In genomic region chr16:74771656-74772315, GRCh38 we compare ENCODE assay signal across 12 cellular contexts. TPM values are rescaled to one million over a fixed set of nuclear protein-coding genes. Genes with fewer than 3 reads are reported as not detected.
DNase-seq lines count a peak whose midpoint lies in the region; ATAC-seq and TF ChIP-seq lines count a peak whose summit lies in the region.
"Had no signal": no experiment of that assay in that cellular context is flagged by ENCODE, and none has a peak within 500 bp of the region (broad histone marks: within the 10 kb centered on the region; RNA-seq: fewer than 3 reads in every experiment).

No MANE protein-coding gene starts in this region.

- no peak overlapping the region for H3K27ac ChIP-seq in esophagus squamous epithelium
- H3K27ac ChIP-seq: thoracic aorta had no signal

- H3K9me3 Mint-ChIP-seq in stimulated activated memory B cell treated with anti-CD40 and anti-IgM and Interleukin-4, amounts not matched to agents 10 μg/mL and 1 μg/mL and 100 μg/mL, for 72 hours, result no peaks in the 10 kb centered on the region
- H3K9me3 Mint-ChIP-seq in activated CD4-positive, alpha-beta T cell treated with anti-CD3 and anti-CD28 coated beads, Interleukin-2, amount 10 ng/mL, durations not matched to agents 24 days and 14 days, result no peaks in the 10 kb centered on the region
- H3K9me3 Mint-ChIP-seq: activated CD4-positive, alpha-beta T cell treated with anti-CD3 and anti-CD28 coated beads, Interleukin-2, amount 10 ng/mL, durations not matched to agents 7 days and 5 days had no signal

- peak overlapping the region; percentile 53 for H3K4me3 Mint-ChIP-seq in stimulated activated memory B cell treated with anti-CD40 and anti-IgM and Interleukin-4, amounts not matched to agents 10 μg/mL and 1 μg/mL and 100 μg/mL, for 72 hours
- H3K4me3 Mint-ChIP-seq in activated CD4-positive, alpha-beta T cell treated with anti-CD3 and anti-CD28 coated beads, Interleukin-2, amount 10 ng/mL, durations not matched to agents 24 days and 14 days, result no peak overlapping the region
- H3K4me3 Mint-ChIP-seq: activated CD4-positive, alpha-beta T cell treated with anti-CD3 and anti-CD28 coated beads, Interleukin-2, amount 10 ng/mL, durations not matched to agents 7 days and 5 days had no signal

- H3K27me3 Mint-ChIP-seq in stimulated activated memory B cell treated with anti-CD40 and anti-IgM and Interleukin-4, amounts not matched to agents 10 μg/mL and 1 μg/mL and 100 μg/mL, for 72 hours, result no peaks in the 10 kb centered on the region
- H3K27me3 Mint-ChIP-seq in activated CD4-positive, alpha-beta T cell treated with anti-CD3 and anti-CD28 coated beads, Interleukin-2, amount 10 ng/mL, durations not matched to agents 24 days and 14 days, result peaks cover 40% of the 10 kb centered on the region

- H3K27ac Mint-ChIP-seq in stimulated activated memory B cell treated with anti-CD40 and anti-IgM and Interleukin-4, amounts not matched to agents 10 μg/mL and 1 μg/mL and 100 μg/mL, for 72 hours, result peak overlapping the region; percentile 13
- no peak overlapping the region for H3K27ac Mint-ChIP-seq in activated CD4-positive, alpha-beta T cell treated with anti-CD3 and anti-CD28 coated beads, Interleukin-2, amount 10 ng/mL, durations not matched to agents 24 days and 14 days
- H3K27ac Mint-ChIP-seq: activated CD4-positive, alpha-beta T cell treated with anti-CD3 and anti-CD28 coated beads, Interleukin-2, amount 10 ng/mL, durations not matched to agents 7 days and 5 days had no signal

- H3K36me3 ChIP-seq in esophagus squamous epithelium, result no peaks in the 10 kb centered on the region
- H3K36me3 ChIP-seq: thoracic aorta had no signal

- H3K4me1 ChIP-seq in esophagus squamous epithelium, result peaks cover 6 to 28% (median 8%) of the 10 kb centered on the region in 3 donors

- TF ChIP-seq POLR2A in esophagus squamous epithelium (IDR thresholded peaks at IDR 0.05), result no peak

- H3K36me3 Mint-ChIP-seq in stimulated activated memory B cell treated with anti-CD40 and anti-IgM and Interleukin-4, amounts not matched to agents 10 μg/mL and 1 μg/mL and 100 μg/mL, for 72 hours, result peaks cover 10% of the 10 kb centered on the region
- H3K36me3 Mint-ChIP-seq in activated CD4-positive, alpha-beta T cell treated with anti-CD3 and anti-CD28 coated beads, Interleukin-2, amount 10 ng/mL, durations not matched to agents 24 days and 14 days (ENCODE audit: low read depth), result no peaks in the 10 kb centered on the region

- peaks cover 0 to 69% (median 2%) of the 10 kb centered on the region in 4 donors for H3K27me3 ChIP-seq in esophagus squamous epithelium

- ATAC-seq in GM18907 (IDR thresholded peaks at IDR 0.05; ENCODE audit: unreplicated experiment) (peak; percentile 67), GM21717 (IDR thresholded peaks at IDR 0.05; ENCODE audit: unreplicated experiment) (peak; percentile 75), HG03280 (IDR thresholded peaks at IDR 0.05; ENCODE audit: unreplicated experiment) (peak; percentile 41)
- ATAC-seq in stimulated activated memory B cell treated with anti-CD40 and anti-IgM and Interleukin-4, amounts not matched to agents 10 μg/mL and 1 μg/mL and 100 μg/mL, for 72 hours, result peak; percentile 84

- no peak for DNase-seq in activated T-cell treated with anti-CD3 and anti-CD28 coated beads for 4 hours
- DNase-seq in activated CD4-positive, alpha-beta T cell treated with anti-CD3 and anti-CD28 coated beads, Interleukin-2, amount 10 ng/mL, durations not matched to agents 24 days and 14 days, result no peak
- no peak for DNase-seq in DMS153 (lab: John Stamatoyannopoulos, UW)
- no peak for DNase-seq in esophagus squamous epithelium (lab: John Stamatoyannopoulos, UW)
- DNase-seq: activated CD4-positive, alpha-beta T cell treated with anti-CD3 and anti-CD28 coated beads, Interleukin-2, amount 10 ng/mL, durations not matched to agents 7 days and 5 days; NCI-H1436 had no signal

- H3K4me3 ChIP-seq in esophagus squamous epithelium, result no peak overlapping the region
- H3K4me3 ChIP-seq: thoracic aorta had no signal

- WGBS in esophagus squamous epithelium, 2 donors, result 42 to 70% methylated on average over 9 to 11 of the region's 11 CpGs

- intact Hi-C loops in activated CD4-positive, alpha-beta T cell treated with anti-CD3 and anti-CD28 coated beads, Interleukin-2, amount 10 ng/mL, durations not matched to agents 24 days and 14 days (cut with micrococcal nuclease), result no loop called here
- intact Hi-C loops in esophagus squamous epithelium (cut with DNase I), result no loop called here

- no peaks in the 10 kb centered on the region for H3K9me3 ChIP-seq in esophagus squamous epithelium
- H3K9me3 ChIP-seq: thoracic aorta had no signal

- peaks cover 35% of the 10 kb centered on the region for H3K4me1 Mint-ChIP-seq in stimulated activated memory B cell treated with anti-CD40 and anti-IgM and Interleukin-4, amounts not matched to agents 10 μg/mL and 1 μg/mL and 100 μg/mL, for 72 hours
- H3K4me1 Mint-ChIP-seq in activated CD4-positive, alpha-beta T cell treated with anti-CD3 and anti-CD28 coated beads, Interleukin-2, amount 10 ng/mL, durations not matched to agents 24 days and 14 days, result peaks cover 9% of the 10 kb centered on the region

- TF ChIP-seq CTCF in esophagus squamous epithelium (IDR thresholded peaks at IDR 0.05), result no peak

RNA-seq across cellular contexts. Expression of gene FA2H, which starts 2.8 kb away (rescaled TPM):
- not detected in 2 replicates for total RNA-seq in activated CD4-positive, alpha-beta T cell treated with anti-CD3 and anti-CD28 coated beads, Interleukin-2, amount 10 ng/mL, durations not matched to agents 24 days and 14 days
- 1 to 10 TPM; 2.9 to 4.0 (median 3.3) TPM for total RNA-seq in esophagus squamous epithelium
- total RNA-seq: RPMI7951 had no signal
